In the genomic region with DNA sequence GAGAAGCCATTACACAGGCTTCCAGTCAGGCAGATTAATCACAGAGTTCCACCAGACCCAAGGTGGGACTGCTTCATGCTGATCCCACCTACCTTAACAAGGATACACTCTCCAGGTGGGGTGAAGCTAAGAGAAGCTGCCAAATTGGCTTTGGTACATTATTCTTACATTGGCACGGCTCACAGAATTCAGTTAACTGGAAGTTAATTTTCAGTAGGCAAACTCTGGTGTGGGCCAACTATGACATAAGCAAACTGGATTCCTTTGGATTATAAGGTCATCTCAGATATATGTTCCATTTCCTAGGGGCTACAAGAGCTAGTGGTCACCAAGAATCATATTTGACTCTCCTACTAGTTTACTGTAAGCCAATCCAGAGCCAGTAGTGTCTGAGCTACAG, we compare ENCODE assay signal across 27 cellular contexts.
"Had no signal": no experiment of that assay in that cellular context is flagged by ENCODE, and none has a peak within 500 bp of the region (broad histone marks: within the 10 kb centered on the region; RNA-seq: fewer than 3 reads in every experiment).

No MANE protein-coding gene starts in this region.

- H3K4me1 ChIP-seq: heart right ventricle, left ventricle myocardium inferior, parathyroid adenoma, psoas muscle, stomach, testis, transverse colon, upper lobe of left lung, vagina had no signal

- H3K27me3 ChIP-seq: heart right ventricle, hepatocyte, stomach, testis, thyroid gland, transverse colon, upper lobe of left lung, vagina had no signal

- H3K27ac ChIP-seq: heart right ventricle, hepatocyte, left ventricle myocardium inferior, parathyroid adenoma, psoas muscle, skin epidermis, stomach, testis, thyroid gland, transverse colon, upper lobe of left lung, vagina had no signal

- H3K36me3 ChIP-seq: heart right ventricle, left ventricle myocardium inferior, stomach, thyroid gland, transverse colon, upper lobe of left lung, vagina had no signal

- H3K9me3 ChIP-seq: heart right ventricle, left ventricle myocardium inferior, mucosa of descending colon, psoas muscle, stomach, testis, thyroid gland, transverse colon, upper lobe of left lung, vagina had no signal

- ATAC-seq: heart right ventricle; left colon; mucosa of descending colon; naive thymus-derived CD8-positive, alpha-beta T cell; psoas muscle; right cardiac atrium; sciatic nerve; stimulated activated naive B cell treated with anti-CD40 and anti-IgM and Interleukin-4, amounts not matched to agents 10 μg/mL and 1 μg/mL and 100 μg/mL, for 72 hours; stimulated activated naive CD8-positive, alpha-beta T cell treated with anti-CD3 and anti-CD28 coated beads, Interleukin-15, Interleukin-2, amounts not matched to agents 100 U/mL and 50 U/mL, for 24 hours had no signal

- DNase-seq: heart right ventricle; islet precursor cell; kidney glomerular epithelial cell; left colon; left ventricle myocardium inferior; midbrain; mucosa of descending colon; naive thymus-derived CD8-positive, alpha-beta T cell; nucleus accumbens; psoas muscle; right cardiac atrium; stimulated activated CD4-positive, alpha-beta T cell treated with anti-CD3 and anti-CD28 coated beads, Interleukin-12 subunit alpha, Interleukin-12 subunit beta, amount 100 ng/mL, for 4 hours; stimulated activated CD4-positive, alpha-beta T cell treated with anti-CD3 and anti-CD28 coated beads, Interleukin-15, amount 100 ng/mL, for 24 hours; stimulated activated CD4-positive, alpha-beta T cell treated with anti-CD3 and anti-CD28 coated beads, Interleukin-2, amount 100 ng/mL, for 24 hours; stimulated activated CD4-positive, alpha-beta T cell treated with anti-CD3 and anti-CD28 coated beads, Interleukin-4, amount 100 ng/mL, for 1 hour; stimulated activated naive B cell treated with anti-CD40 and anti-IgM and Interleukin-4, amounts not matched to agents 10 μg/mL and 1 μg/mL and 100 μg/mL, for 72 hours; stimulated activated naive CD8-positive, alpha-beta T cell treated with anti-CD3 and anti-CD28 coated beads, Interleukin-15, Interleukin-2, amounts not matched to agents 100 U/mL and 50 U/mL, for 24 hours; stomach; testis; thyroid gland; transverse colon; upper lobe of left lung had no signal

- H3K4me3 ChIP-seq: heart right ventricle, hepatocyte, left ventricle myocardium inferior, mucosa of descending colon, psoas muscle, skin epidermis, stomach, testis, thyroid gland, transverse colon, upper lobe of left lung, vagina had no signal
